In genomic region chr14:68561531-68562007, GRCh38 we compare ENCODE assay signal across 1 cellular context.
TF ChIP-seq lines count a peak whose summit lies in the region.

No MANE protein-coding gene starts in this region.

TF ChIP-seq in IMR-90, 13 proteins besides CTCF, POLR2A, EP300 and RAD21:
- TF ChIP-seq SMC3 (IDR thresholded peaks at IDR 0.05; ENCODE audit: low read depth, low read length) (no peak), MAZ (IDR thresholded peaks at IDR 0.05; ENCODE audit: borderline replicate concordance, low read depth, low read length) (no peak), CEBPB (IDR thresholded peaks at IDR 0.05; ENCODE audit: low read depth, low read length) (no peak), ELK1 (IDR thresholded peaks at IDR 0.05; ENCODE audit: borderline replicate concordance, low read depth, low read length) (no peak), USF2 (IDR thresholded peaks at IDR 0.05; ENCODE audit: low read depth, low read length) (no peak), RCOR1 (IDR thresholded peaks at IDR 0.05; ENCODE audit: insufficient replicate concordance, low read length) (no peak), NFE2L2 (IDR thresholded peaks at IDR 0.05; ENCODE audit: low read depth, low read length) (no peak), MAFK (IDR thresholded peaks at IDR 0.05; ENCODE audit: low read depth, low read length) (no peak), CHD1 (IDR thresholded peaks at IDR 0.05; ENCODE audit: low read depth, low read length) (no peak), RFX5 (IDR thresholded peaks at IDR 0.05; ENCODE audit: low read depth, low read length) (no peak), MXI1 (IDR thresholded peaks at IDR 0.05; ENCODE audit: borderline replicate concordance, low read depth, low read length) (no peak), BHLHE40 (IDR thresholded peaks at IDR 0.05; ENCODE audit: low read depth, low read length) (no peak)
